Comparison of ENCODE assay signal across 12 cellular contexts in the genomic region with DNA sequence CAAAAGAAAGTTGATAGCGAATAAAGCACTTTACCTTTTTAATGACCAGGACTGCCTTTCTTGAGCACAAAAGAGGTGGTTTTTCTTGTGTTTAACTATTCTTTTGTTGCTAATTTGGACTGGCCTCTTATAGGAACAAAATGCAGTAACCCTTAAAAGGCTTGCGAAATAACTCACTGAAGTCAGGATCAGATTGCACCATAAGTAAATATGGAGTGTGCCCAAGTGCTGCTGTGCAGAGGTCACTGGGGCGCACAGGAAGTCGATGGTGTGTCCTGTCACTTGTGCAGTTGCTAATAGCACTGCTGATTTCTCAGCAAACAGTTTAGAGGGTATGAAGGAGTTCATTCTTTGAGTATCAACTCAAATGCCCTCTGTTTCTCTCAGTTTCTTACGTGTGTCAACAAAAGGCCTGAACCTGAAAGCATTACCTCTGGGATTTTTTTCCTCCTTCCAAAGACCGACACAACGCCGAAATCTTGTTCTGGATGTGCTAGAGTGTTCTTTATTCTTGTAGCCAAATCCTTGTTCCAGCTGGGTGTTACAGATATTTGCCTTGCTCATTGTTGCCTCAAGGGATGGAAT.
A peak's percentile ranks its signal among the peaks of the same experiment; 100 is the strongest.
DNase-seq lines count a peak whose midpoint lies in the region; ATAC-seq and TF ChIP-seq lines count a peak whose summit lies in the region.
"Had no signal": no experiment of that assay in that cellular context is flagged by ENCODE, and none has a peak within 500 bp of the region (broad histone marks: within the 10 kb centered on the region; RNA-seq: fewer than 3 reads in every experiment).

No MANE protein-coding gene starts in this region.

- intact Hi-C loops in adrenal gland (cut with DNase I) (no loop called here), right lobe of liver (cut with DNase I) (no loop called here)

- peak overlapping the region in 1 of 5 donors; percentile 50 for H3K27ac ChIP-seq in adrenal gland
- peak overlapping the region; percentile 39 to 86 (median 72) for H3K27ac ChIP-seq in right lobe of liver
- H3K27ac ChIP-seq: thyroid gland had no signal

- DNase-seq in AG09319 (ENCODE audit: extremely low read depth, low read depth), result peak; percentile 28
- DNase-seq in Kasumi-1 (lab: John Stamatoyannopoulos, UW), result peak; percentile 24 to 52
- peak in 5 of 7 donors; percentile 30 to 62 (median 43) for DNase-seq in adrenal gland
- peak; percentile 74 to 86 (median 86) for DNase-seq in right lobe of liver
- DNase-seq in superior temporal gyrus (ENCODE audit: extremely low spot score), result no peak
- DNase-seq in SK-N-DZ (ENCODE audit: low spot score), result no peak
- DNase-seq: activated effector memory CD4-positive, alpha-beta T cell treated with Interleukin-2 at 50 U/mL for 16 hours had no signal

- TF ChIP-seq CTCF in AG09319 (IDR thresholded peaks at IDR 0.05; ENCODE audit: low read depth, low read length) (no peak), adrenal gland (IDR thresholded peaks at IDR 0.05) (no peak), right lobe of liver (IDR thresholded peaks at IDR 0.05) (no peak)

- H3K4me1 ChIP-seq in adrenal gland (replicated peaks in 1 of 2) (peaks cover 4 to 14% of the 10 kb centered on the region in 2 donors), right lobe of liver (peaks cover 0 to 51% (median 11%) of the 10 kb centered on the region in 4 donors)

- H3K36me3 ChIP-seq in adrenal gland (replicated peaks in 1 of 2) (peaks cover 0 to 32% of the 10 kb centered on the region in 2 donors), right lobe of liver (peaks cover 0 to 19% (median 4%) of the 10 kb centered on the region in 4 donors)

- H3K4me3 ChIP-seq in adrenal gland (no peak overlapping the region), right lobe of liver (peak overlapping the region in 2 of 3 donors; percentile 5 to 13)
- H3K4me3 ChIP-seq: heart right ventricle, skin epidermis, thyroid gland had no signal

- no peak for TF ChIP-seq POLR2A in adrenal gland (IDR thresholded peaks at IDR 0.05)
- TF ChIP-seq POLR2A in right lobe of liver (IDR thresholded peaks at IDR 0.05), result no peak

- no peaks in the 10 kb centered on the region for H3K27me3 ChIP-seq in adrenal gland
- H3K27me3 ChIP-seq in right lobe of liver, result no peaks in the 10 kb centered on the region
- H3K27me3 ChIP-seq: heart right ventricle, thyroid gland had no signal

- H3K9me3 ChIP-seq in adrenal gland (replicated peaks in 1 of 3), result no peaks in the 10 kb centered on the region
- no peaks in the 10 kb centered on the region for H3K9me3 ChIP-seq in right lobe of liver
- H3K9me3 ChIP-seq: heart right ventricle, thyroid gland had no signal

- ATAC-seq in right lobe of liver, result peak; percentile 89 to 96 (median 93)
- no peak for ATAC-seq in HG02852 (IDR thresholded peaks at IDR 0.05; ENCODE audit: unreplicated experiment)
- ATAC-seq in HG03175 (IDR thresholded peaks at IDR 0.05; ENCODE audit: unreplicated experiment), result no peak

- 74 to 81% (median 80%) methylated on average over 8 of the region's 8 CpGs for WGBS in adrenal gland, 4 donors
- WGBS in right lobe of liver (ENCODE audit: insufficient coverage, low coverage, low lambda C conversion rate, missing lambda C conversion rate), result 24% methylated on average over 8 of the region's 8 CpGs

Comparison
In these comparisons a context has a peak if more than half of its experiments do, and no peak if none do; other contexts are left out.
1. DNase-seq: peak in AG09319 (single experiment), Kasumi-1 (2 of 2), adrenal gland (5 of 7) and right lobe of liver (3 of 3); none in superior temporal gyrus (single experiment) and SK-N-DZ (single experiment).
2. H3K4me3 ChIP-seq: peak in right lobe of liver (2 of 3); none in adrenal gland (0 of 4).
3. ATAC-seq: peak in right lobe of liver (4 of 4); none in HG02852 (single experiment) and HG03175 (single experiment).